1 cellular context compared by ENCODE assay signal in the genomic region with DNA sequence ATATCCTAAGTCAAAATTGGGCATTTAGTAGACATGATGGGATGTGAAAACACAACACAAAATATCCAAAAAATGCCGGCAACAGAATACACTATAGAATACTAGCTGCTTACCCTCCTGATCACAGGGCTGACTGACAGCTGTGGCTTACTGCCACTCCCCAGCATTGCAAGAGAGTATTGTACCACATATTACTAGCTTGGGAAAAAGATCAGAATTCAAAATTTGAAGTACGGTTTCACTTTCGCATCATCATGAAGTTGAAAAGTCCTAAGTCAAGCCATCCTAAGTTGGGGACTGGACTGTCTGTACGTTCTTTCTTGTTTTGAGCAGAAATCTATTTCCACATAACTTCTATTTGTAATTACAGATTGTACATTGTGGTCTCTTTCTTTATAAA.
TF ChIP-seq lines count a peak whose summit lies in the region.

No MANE protein-coding gene starts in this region.

TF ChIP-seq in K562, 482 proteins besides CTCF, POLR2A, EP300 and RAD21 (continued from another document):
- TF ChIP-seq, protein P1, sequence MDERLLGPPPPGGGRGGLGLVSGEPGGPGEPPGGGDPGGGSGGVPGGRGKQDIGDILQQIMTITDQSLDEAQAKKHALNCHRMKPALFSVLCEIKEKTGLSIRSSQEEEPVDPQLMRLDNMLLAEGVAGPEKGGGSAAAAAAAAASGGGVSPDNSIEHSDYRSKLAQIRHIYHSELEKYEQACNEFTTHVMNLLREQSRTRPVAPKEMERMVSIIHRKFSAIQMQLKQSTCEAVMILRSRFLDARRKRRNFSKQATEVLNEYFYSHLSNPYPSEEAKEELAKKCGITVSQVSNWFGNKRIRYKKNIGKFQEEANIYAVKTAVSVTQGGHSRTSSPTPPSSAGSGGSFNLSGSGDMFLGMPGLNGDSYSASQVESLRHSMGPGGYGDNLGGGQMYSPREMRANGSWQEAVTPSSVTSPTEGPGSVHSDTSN (CRISPR knock-in tag; IDR thresholded peaks at IDR 0.05; ENCODE audit: low read depth) = no peak
- TF ChIP-seq, protein P1 (tag; conservative IDR thresholded peaks at IDR 0.05; ENCODE audit: low read depth) = peak; percentile 64; the same call in 1 of the 2 replicates
- peak; percentile 96 for TF ChIP-seq PKNOX1 (IDR thresholded peaks at IDR 0.05)
- no peak for TF ChIP-seq CEBPB (tag; IDR thresholded peaks at IDR 0.05)
- TF ChIP-seq HMBOX1 (IDR thresholded peaks at IDR 0.05) = peak; percentile 44; the same call in 1 of the 2 replicates
- TF ChIP-seq NFRKB (IDR thresholded peaks at IDR 0.05; ENCODE audit: low read depth) = peak; percentile 71
- TF ChIP-seq FOXK2 (conservative IDR thresholded peaks at IDR 0.05 in 1 of 2, IDR thresholded peaks at IDR 0.05 in 1 of 2; ENCODE audit: low read depth in 2 of 2) = 0 out of 4 replicates have a peak, but pooled peaks of 1 of the 2 experiments have one; percentile 1
- TF ChIP-seq MAFK (IDR thresholded peaks at IDR 0.05; ENCODE audit: low read length) = no peak
- peak; percentile 18; the same call in 1 of the 2 replicates for TF ChIP-seq FOXM1 (IDR thresholded peaks at IDR 0.05; ENCODE audit: low read depth)
- no peak for TF ChIP-seq FOXM1 (CRISPR knock-in tag; IDR thresholded peaks at IDR 0.05; ENCODE audit: low read depth)
- TF ChIP-seq, protein P2, sequence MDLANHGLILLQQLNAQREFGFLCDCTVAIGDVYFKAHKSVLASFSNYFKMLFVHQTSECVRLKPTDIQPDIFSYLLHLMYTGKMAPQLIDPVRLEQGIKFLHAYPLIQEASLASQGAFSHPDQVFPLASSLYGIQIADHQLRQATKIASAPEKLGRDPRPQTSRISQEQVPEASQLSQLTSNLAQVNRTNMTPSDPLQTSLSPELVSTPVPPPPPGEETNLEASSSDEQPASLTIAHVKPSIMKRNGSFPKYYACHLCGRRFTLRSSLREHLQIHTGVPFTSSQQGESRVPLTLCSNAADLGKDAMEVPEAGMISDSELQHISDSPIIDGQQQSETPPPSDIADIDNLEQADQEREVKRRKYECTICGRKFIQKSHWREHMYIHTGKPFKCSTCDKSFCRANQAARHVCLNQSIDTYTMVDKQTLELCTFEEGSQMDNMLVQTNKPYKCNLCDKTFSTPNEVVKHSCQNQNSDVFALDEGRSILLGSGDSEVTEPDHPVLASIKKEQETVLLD (IDR thresholded peaks at IDR 0.05) = no peak
- TF ChIP-seq CXXC5 (CRISPR knock-in tag; IDR thresholded peaks at IDR 0.05) = 0 out of 2 replicates have a peak, but pooled peaks have one; percentile 29
- TF ChIP-seq POLR2B (IDR thresholded peaks at IDR 0.05; ENCODE audit: low read depth, partially characterized antibody) = no peak
- no peak for TF ChIP-seq GABPB1 (CRISPR knock-in tag; IDR thresholded peaks at IDR 0.05)
- no peak for TF ChIP-seq NR2C2 (CRISPR knock-in tag; IDR thresholded peaks at IDR 0.05)
- peak; percentile 36; the same call in 1 of the 2 replicates for TF ChIP-seq NR2C2 (tag; IDR thresholded peaks at IDR 0.05)
- TF ChIP-seq MEIS2 (IDR thresholded peaks at IDR 0.05; ENCODE audit: partially characterized antibody) = peak; percentile 74
- peak; percentile 40; the same call in 1 of the 2 replicates for TF ChIP-seq ARID3A (IDR thresholded peaks at IDR 0.05; ENCODE audit: borderline replicate concordance, low read depth, low read length)
TF ChIP-seq in K562: peak in this region for 15.
